28 cellular contexts compared by ENCODE assay signal in genomic region chr22:32811788-32812187, GRCh38. TPM values are rescaled to one million over a fixed set of nuclear protein-coding genes. Genes with fewer than 3 reads are reported as not detected.
"Had no signal": no experiment of that assay in that cellular context is flagged by ENCODE, and none has a peak within 500 bp of the region (broad histone marks: within the 10 kb centered on the region; RNA-seq: fewer than 3 reads in every experiment).

No MANE protein-coding gene starts in this region.

- H3K4me3 ChIP-seq: breast epithelium, colonic mucosa, dorsolateral prefrontal cortex, esophagus squamous epithelium, gastrocnemius medialis, lung, suprapubic skin, transverse colon, uterus had no signal

- DNase-seq: activated CD4-positive, alpha-beta memory T cell treated with anti-CD3 and anti-CD28 coated beads, Interleukin-2, amount 10 ng/mL, durations not matched to agents 7 days and 5 days; activated CD4-positive, alpha-beta T cell treated with anti-CD3 and anti-CD28 coated beads, Interleukin-2, amount 10 ng/mL, durations not matched to agents 24 days and 14 days; activated effector memory CD4-positive, alpha-beta T cell treated with Interleukin-2 at 50 U/mL for 16 hours; activated naive CD4-positive, alpha-beta T cell treated with anti-CD3 and anti-CD28 coated beads for 36 hours; activated naive CD8-positive, alpha-beta T cell treated with anti-CD3 and anti-CD28 coated beads, Interleukin-2, amount 10 ng/mL, durations not matched to agents 7 days and 5 days; activated T-cell treated with anti-CD3 and anti-CD28 coated beads, Interleukin-2, amount 50 U/mL, for 72 hours; amniotic stem cell; colonic mucosa; dorsolateral prefrontal cortex; effector memory CD8-positive, alpha-beta T cell; esophagus squamous epithelium; gastrocnemius medialis; head of caudate nucleus; islet precursor cell; left colon; naive B cell; occipital lobe; posterior cingulate gyrus; stimulated activated CD4-positive, alpha-beta T cell treated with anti-CD3 and anti-CD28 coated beads, Interleukin-4, amount 100 ng/mL, for 24 hours; stimulated activated naive CD4-positive, alpha-beta T cell treated with Interleukin-2 at 50 U/mL for 16 hours; T1000; transverse colon; uterus had no signal

- H3K27me3 ChIP-seq: breast epithelium, colonic mucosa, dorsolateral prefrontal cortex, esophagus squamous epithelium, suprapubic skin, transverse colon, uterus had no signal

- ATAC-seq: activated CD4-positive, CD25-positive, alpha-beta regulatory T cell treated with anti-CD3 and anti-CD28 coated beads, Interleukin-2, amount 50 U/mL, for 24 hours; activated T-cell treated with anti-CD3 and anti-CD28 coated beads, Interleukin-2, amount 50 U/mL, for 72 hours; effector memory CD8-positive, alpha-beta T cell; gastrocnemius medialis; left colon had no signal

- H3K4me1 ChIP-seq: breast epithelium, colonic mucosa, uterus had no signal

- H3K27ac ChIP-seq: colonic mucosa, dorsolateral prefrontal cortex, esophagus squamous epithelium, suprapubic skin, transverse colon, VCaP had no signal

- H3K9me3 ChIP-seq: breast epithelium, colonic mucosa, esophagus squamous epithelium, gastrocnemius medialis, suprapubic skin, transverse colon, uterus had no signal

- H3K36me3 ChIP-seq: breast epithelium, colonic mucosa, gastrocnemius medialis, suprapubic skin, transverse colon, uterus had no signal

RNA-seq across cellular contexts. Expression of gene TIMP3, which starts 10.3 kb away (rescaled TPM):
- total RNA-seq: activated CD4-positive, alpha-beta memory T cell treated with anti-CD3 and anti-CD28 coated beads, Interleukin-2, amount 10 ng/mL, durations not matched to agents 7 days and 5 days; activated CD4-positive, alpha-beta T cell treated with anti-CD3 and anti-CD28 coated beads, Interleukin-2, amount 10 ng/mL, durations not matched to agents 24 days and 14 days; activated naive CD4-positive, alpha-beta T cell treated with anti-CD3 and anti-CD28 coated beads for 36 hours had no signal
